ENCODE assay signal across 26 cellular contexts in the genomic region with DNA sequence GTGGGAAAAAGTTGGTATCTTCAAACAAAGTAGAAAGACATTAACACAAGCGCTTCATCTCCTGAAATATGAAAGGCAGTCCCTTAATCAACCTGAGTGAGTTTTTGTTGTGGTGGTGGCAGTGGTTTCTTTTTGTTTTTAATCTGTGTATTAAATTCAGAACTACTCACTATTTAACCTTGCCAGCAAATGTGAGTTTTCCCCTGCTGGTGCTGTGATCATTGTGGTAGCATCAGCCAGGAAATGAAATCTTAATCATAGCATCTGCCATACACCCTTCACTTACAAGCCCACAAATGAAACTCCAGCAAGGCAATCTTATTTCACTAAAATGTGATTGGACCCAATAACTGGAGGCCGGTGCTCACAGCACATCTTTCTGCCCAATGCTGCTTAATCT.
"Had no signal": no experiment of that assay in that cellular context is flagged by ENCODE, and none has a peak within 500 bp of the region (broad histone marks: within the 10 kb centered on the region; RNA-seq: fewer than 3 reads in every experiment).

No MANE protein-coding gene starts in this region.

- ATAC-seq: esophagus mucosa; foreskin keratinocyte; gastroesophageal sphincter; heart left ventricle; left colon; left lobe of liver; lower lobe of right lung; mucosa of descending colon; naive thymus-derived CD8-positive, alpha-beta T cell had no signal

- H3K27ac ChIP-seq: coronary artery, dorsolateral prefrontal cortex, epithelial cell of prostate, esophagus squamous epithelium, foreskin keratinocyte, gastroesophageal sphincter, heart left ventricle, hepatocyte, left ventricle myocardium inferior, lower lobe of right lung had no signal

- H3K4me3 ChIP-seq: coronary artery, dorsolateral prefrontal cortex, esophagus squamous epithelium, gastroesophageal sphincter, heart left ventricle, hepatocyte, left ventricle myocardium inferior, lower lobe of right lung, mucosa of descending colon had no signal

- DNase-seq: dermis blood vessel endothelial cell; dorsolateral prefrontal cortex; effector CD4-positive, alpha-beta T cell; effector memory CD4-positive, alpha-beta T cell; erythroblast; esophagus squamous epithelium; foreskin keratinocyte; heart left ventricle; hypothalamus; immature natural killer cell; islet precursor cell; kidney; kidney glomerular epithelial cell; left colon; left ventricle myocardium inferior; lower lobe of right lung; mesenchymal stem cell; mucosa of descending colon; naive B cell; naive thymus-derived CD8-positive, alpha-beta T cell had no signal

- H2AFZ ChIP-seq: hepatocyte had no signal

- H3K79me2 ChIP-seq: hepatocyte had no signal

- H3K4me1 ChIP-seq: esophagus squamous epithelium, foreskin keratinocyte, gastroesophageal sphincter, heart left ventricle, left ventricle myocardium inferior, lower lobe of right lung had no signal

- H3K27me3 ChIP-seq: esophagus squamous epithelium, foreskin keratinocyte, gastroesophageal sphincter, hepatocyte had no signal

- H3K9me3 ChIP-seq: lower lobe of right lung, mucosa of descending colon had no signal

- H3K4me2 ChIP-seq: hepatocyte had no signal

- H3K36me3 ChIP-seq: esophagus squamous epithelium, gastroesophageal sphincter, heart left ventricle, left ventricle myocardium inferior, lower lobe of right lung had no signal
